1 cellular context compared by ENCODE assay signal in genomic region chr16:57709663-57710062, GRCh38.
TF ChIP-seq lines count a peak whose summit lies in the region.

No MANE protein-coding gene starts in this region.

TF ChIP-seq in HepG2, 621 proteins besides CTCF, POLR2A, EP300 and RAD21 (continued from another document and continues in another):
- TF ChIP-seq HMGXB4 (CRISPR knock-in tag; IDR thresholded peaks at IDR 0.05; ENCODE audit: borderline replicate concordance in 1 of 2, low read depth in 1 of 2) (0 out of 4 replicates have a peak, but pooled peaks of 1 of the 2 experiments have one; percentile 20), ZBTB49 (CRISPR knock-in tag; IDR thresholded peaks at IDR 0.05; ENCODE audit: borderline replicate concordance) (no peak), GFI1 (CRISPR knock-in tag; IDR thresholded peaks at IDR 0.05; ENCODE audit: borderline replicate concordance) (peak; percentile 76; the same call in 1 of the 2 replicates), SAFB2 (CRISPR knock-in tag; IDR thresholded peaks at IDR 0.05; ENCODE audit: borderline replicate concordance, low read depth) (no peak), ZNF629 (CRISPR knock-in tag; conservative IDR thresholded peaks at IDR 0.05) (peak; percentile 39), E2F2 (CRISPR knock-in tag; IDR thresholded peaks at IDR 0.05; ENCODE audit: borderline replicate concordance) (no peak), ZBTB7A (CRISPR knock-in tag; IDR thresholded peaks at IDR 0.05) (peak; percentile 39; the same call in 1 of the 2 replicates), ZBTB7B (CRISPR knock-in tag; IDR thresholded peaks at IDR 0.05) (peak; percentile 78), PPARG (CRISPR knock-in tag; conservative IDR thresholded peaks at IDR 0.05) (peak; percentile 68), BCL6 (CRISPR knock-in tag; IDR thresholded peaks at IDR 0.05) (peak; percentile 46), GATAD2A (CRISPR knock-in tag; IDR thresholded peaks at IDR 0.05) (peak; percentile 94), ZNF446 (CRISPR knock-in tag; IDR thresholded peaks at IDR 0.05) (no peak), ZNF614 (CRISPR knock-in tag; IDR thresholded peaks at IDR 0.05; ENCODE audit: borderline replicate concordance) (peak; percentile 55; the same call in 1 of the 2 replicates), ZNF124 (CRISPR knock-in tag; IDR thresholded peaks at IDR 0.05) (0 out of 2 replicates have a peak, but pooled peaks have one; percentile 42), HNRNPL (IDR thresholded peaks at IDR 0.05; ENCODE audit: low read depth, low read length) (no peak), IRF2 (CRISPR knock-in tag; IDR thresholded peaks at IDR 0.05) (peak; percentile 44; the same call in 1 of the 2 replicates), ZNF431 (CRISPR knock-in tag; IDR thresholded peaks at IDR 0.05; ENCODE audit: borderline replicate concordance, low read depth) (no peak), HNF1A (IDR thresholded peaks at IDR 0.05; ENCODE audit: low read depth) (peak; percentile 63), HNF1A (CRISPR knock-in tag; IDR thresholded peaks at IDR 0.05; ENCODE audit: borderline replicate concordance) (peak; percentile 83; the same call in 1 of the 2 replicates), DRAP1 (CRISPR knock-in tag; IDR thresholded peaks at IDR 0.05) (peak; percentile 32; the same call in 1 of the 2 replicates), ZNF274 (CRISPR knock-in tag; IDR thresholded peaks at IDR 0.05) (no peak), YEATS4 (CRISPR knock-in tag; IDR thresholded peaks at IDR 0.05; ENCODE audit: borderline replicate concordance) (peak; percentile 61; the same call in 1 of the 2 replicates), CBX5 (CRISPR knock-in tag; IDR thresholded peaks at IDR 0.05; ENCODE audit: borderline replicate concordance) (peak; percentile 33; the same call in 1 of the 2 replicates), FOXJ3 (CRISPR knock-in tag; IDR thresholded peaks at IDR 0.05; ENCODE audit: borderline replicate concordance) (peak; percentile 88; the same call in 1 of the 2 replicates), TBX2 (CRISPR knock-in tag; IDR thresholded peaks at IDR 0.05; ENCODE audit: borderline replicate concordance) (no peak), FOXK1 (CRISPR knock-in tag; IDR thresholded peaks at IDR 0.05; ENCODE audit: borderline replicate concordance, low read depth) (peak; percentile 49; the same call in 1 of the 2 replicates), ZNF615 (CRISPR knock-in tag; IDR thresholded peaks at IDR 0.05; ENCODE audit: borderline replicate concordance) (no peak), MYC (CRISPR knock-in tag; IDR thresholded peaks at IDR 0.05; ENCODE audit: borderline replicate concordance) (peak; percentile 40; the same call in 1 of the 2 replicates), ZNF761 (CRISPR knock-in tag; conservative IDR thresholded peaks at IDR 0.05) (0 out of 2 replicates have a peak, but pooled peaks have one; percentile 28), ZNF556 (CRISPR knock-in tag; IDR thresholded peaks at IDR 0.05; ENCODE audit: borderline replicate concordance) (0 out of 2 replicates have a peak, but pooled peaks have one; percentile 47), ATF1 (CRISPR knock-in tag; IDR thresholded peaks at IDR 0.05) (0 out of 2 replicates have a peak, but pooled peaks have one; percentile 27), ZNF557 (CRISPR knock-in tag; IDR thresholded peaks at IDR 0.05) (no peak), NR2F2 (IDR thresholded peaks at IDR 0.05; ENCODE audit: borderline replicate concordance, low read depth) (0 out of 2 replicates have a peak, but pooled peaks have one; percentile 15)
- TF ChIP-seq, protein P1, sequence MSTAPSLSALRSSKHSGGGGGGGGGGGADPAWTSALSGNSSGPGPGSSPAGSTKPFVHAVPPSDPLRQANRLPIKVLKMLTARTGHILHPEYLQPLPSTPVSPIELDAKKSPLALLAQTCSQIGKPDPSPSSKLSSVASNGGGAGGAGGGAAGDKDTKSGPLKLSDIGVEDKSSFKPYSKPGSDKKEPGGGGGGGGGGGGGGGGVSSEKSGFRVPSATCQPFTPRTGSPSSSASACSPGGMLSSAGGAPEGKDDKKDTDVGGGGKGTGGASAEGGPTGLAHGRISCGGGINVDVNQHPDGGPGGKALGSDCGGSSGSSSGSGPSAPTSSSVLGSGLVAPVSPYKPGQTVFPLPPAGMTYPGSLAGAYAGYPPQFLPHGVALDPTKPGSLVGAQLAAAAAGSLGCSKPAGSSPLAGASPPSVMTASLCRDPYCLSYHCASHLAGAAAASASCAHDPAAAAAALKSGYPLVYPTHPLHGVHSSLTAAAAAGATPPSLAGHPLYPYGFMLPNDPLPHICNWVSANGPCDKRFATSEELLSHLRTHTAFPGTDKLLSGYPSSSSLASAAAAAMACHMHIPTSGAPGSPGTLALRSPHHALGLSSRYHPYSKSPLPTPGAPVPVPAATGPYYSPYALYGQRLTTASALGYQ (CRISPR knock-in tag; IDR thresholded peaks at IDR 0.05), result 0 out of 2 replicates have a peak, but pooled peaks have one; percentile 38
- TF ChIP-seq, protein P2, sequence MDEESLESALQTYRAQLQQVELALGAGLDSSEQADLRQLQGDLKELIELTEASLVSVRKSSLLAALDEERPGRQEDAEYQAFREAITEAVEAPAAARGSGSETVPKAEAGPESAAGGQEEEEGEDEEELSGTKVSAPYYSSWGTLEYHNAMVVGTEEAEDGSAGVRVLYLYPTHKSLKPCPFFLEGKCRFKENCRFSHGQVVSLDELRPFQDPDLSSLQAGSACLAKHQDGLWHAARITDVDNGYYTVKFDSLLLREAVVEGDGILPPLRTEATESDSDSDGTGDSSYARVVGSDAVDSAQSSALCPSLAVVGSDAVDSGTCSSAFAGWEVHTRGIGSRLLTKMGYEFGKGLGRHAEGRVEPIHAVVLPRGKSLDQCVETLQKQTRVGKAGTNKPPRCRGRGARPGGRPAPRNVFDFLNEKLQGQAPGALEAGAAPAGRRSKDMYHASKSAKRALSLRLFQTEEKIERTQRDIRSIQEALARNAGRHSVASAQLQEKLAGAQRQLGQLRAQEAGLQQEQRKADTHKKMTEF (CRISPR knock-in tag; IDR thresholded peaks at IDR 0.05), result peak; percentile 76
- TF ChIP-seq, protein P3, sequence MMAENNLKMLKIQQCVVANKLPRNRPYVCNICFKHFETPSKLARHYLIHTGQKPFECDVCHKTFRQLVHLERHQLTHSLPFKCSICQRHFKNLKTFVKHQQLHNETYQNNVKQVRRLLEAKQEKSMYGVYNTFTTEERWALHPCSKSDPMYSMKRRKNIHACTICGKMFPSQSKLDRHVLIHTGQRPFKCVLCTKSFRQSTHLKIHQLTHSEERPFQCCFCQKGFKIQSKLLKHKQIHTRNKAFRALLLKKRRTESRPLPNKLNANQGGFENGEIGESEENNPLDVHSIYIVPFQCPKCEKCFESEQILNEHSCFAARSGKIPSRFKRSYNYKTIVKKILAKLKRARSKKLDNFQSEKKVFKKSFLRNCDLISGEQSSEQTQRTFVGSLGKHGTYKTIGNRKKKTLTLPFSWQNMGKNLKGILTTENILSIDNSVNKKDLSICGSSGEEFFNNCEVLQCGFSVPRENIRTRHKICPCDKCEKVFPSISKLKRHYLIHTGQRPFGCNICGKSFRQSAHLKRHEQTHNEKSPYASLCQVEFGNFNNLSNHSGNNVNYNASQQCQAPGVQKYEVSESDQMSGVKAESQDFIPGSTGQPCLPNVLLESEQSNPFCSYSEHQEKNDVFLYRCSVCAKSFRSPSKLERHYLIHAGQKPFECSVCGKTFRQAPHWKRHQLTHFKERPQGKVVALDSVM (CRISPR knock-in tag; IDR thresholded peaks at IDR 0.05), result peak; percentile 50; the same call in 1 of the 2 replicates
- TF ChIP-seq, protein P4, sequence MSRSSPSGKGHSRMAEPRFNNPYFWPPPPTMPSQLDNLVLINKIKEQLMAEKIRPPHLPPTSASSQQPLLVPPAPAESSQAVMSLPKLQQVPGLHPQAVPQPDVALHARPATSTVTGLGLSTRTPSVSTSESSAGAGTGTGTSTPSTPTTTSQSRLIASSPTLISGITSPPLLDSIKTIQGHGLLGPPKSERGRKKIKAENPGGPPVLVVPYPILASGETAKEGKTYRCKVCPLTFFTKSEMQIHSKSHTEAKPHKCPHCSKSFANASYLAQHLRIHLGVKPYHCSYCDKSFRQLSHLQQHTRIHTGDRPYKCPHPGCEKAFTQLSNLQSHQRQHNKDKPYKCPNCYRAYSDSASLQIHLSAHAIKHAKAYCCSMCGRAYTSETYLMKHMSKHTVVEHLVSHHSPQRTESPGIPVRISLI (CRISPR knock-in tag; IDR thresholded peaks at IDR 0.05; ENCODE audit: borderline replicate concordance), result peak; percentile 68; the same call in 1 of the 2 replicates
- TF ChIP-seq, protein P5, sequence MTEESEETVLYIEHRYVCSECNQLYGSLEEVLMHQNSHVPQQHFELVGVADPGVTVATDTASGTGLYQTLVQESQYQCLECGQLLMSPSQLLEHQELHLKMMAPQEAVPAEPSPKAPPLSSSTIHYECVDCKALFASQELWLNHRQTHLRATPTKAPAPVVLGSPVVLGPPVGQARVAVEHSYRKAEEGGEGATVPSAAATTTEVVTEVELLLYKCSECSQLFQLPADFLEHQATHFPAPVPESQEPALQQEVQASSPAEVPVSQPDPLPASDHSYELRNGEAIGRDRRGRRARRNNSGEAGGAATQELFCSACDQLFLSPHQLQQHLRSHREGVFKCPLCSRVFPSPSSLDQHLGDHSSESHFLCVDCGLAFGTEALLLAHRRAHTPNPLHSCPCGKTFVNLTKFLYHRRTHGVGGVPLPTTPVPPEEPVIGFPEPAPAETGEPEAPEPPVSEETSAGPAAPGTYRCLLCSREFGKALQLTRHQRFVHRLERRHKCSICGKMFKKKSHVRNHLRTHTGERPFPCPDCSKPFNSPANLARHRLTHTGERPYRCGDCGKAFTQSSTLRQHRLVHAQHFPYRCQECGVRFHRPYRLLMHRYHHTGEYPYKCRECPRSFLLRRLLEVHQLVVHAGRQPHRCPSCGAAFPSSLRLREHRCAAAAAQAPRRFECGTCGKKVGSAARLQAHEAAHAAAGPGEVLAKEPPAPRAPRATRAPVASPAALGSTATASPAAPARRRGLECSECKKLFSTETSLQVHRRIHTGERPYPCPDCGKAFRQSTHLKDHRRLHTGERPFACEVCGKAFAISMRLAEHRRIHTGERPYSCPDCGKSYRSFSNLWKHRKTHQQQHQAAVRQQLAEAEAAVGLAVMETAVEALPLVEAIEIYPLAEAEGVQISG (CRISPR knock-in tag; IDR thresholded peaks at IDR 0.05), result peak; percentile 49
